2 cellular contexts compared by ENCODE assay signal in the genomic region with DNA sequence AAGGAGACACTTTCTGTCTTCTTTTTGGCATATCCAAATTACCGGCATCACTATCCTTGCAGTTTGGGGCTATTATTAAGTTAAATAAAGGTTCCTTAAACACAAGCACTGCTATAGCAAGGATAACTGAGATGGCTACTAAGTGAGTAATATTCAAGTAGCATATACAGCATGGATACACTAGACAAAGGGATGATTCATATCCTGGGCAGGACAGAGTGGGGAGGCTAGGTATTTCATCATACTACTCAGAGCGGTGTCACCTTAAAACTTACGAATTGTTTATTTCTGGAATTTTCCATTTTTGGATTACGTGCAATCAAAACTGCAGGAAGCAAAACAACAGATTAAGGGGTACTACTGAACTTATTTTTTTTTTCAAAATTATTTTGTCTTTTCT.
TF ChIP-seq lines count a peak whose summit lies in the region.

No MANE protein-coding gene starts in this region.

TF ChIP-seq in IMR-90, 13 proteins besides CTCF, POLR2A, EP300 and RAD21:
- peak; percentile 99 for TF ChIP-seq CEBPB (IDR thresholded peaks at IDR 0.05; ENCODE audit: low read depth, low read length)
- TF ChIP-seq MXI1 (IDR thresholded peaks at IDR 0.05; ENCODE audit: borderline replicate concordance, low read depth, low read length): no peak
- TF ChIP-seq BHLHE40 (IDR thresholded peaks at IDR 0.05; ENCODE audit: low read depth, low read length): peak; percentile 16; the same call in 1 of the 2 replicates
- TF ChIP-seq FOS (IDR thresholded peaks at IDR 0.05; ENCODE audit: low read depth, low read length): peak; percentile 95

TF ChIP-seq in HepG2, 621 proteins besides CTCF, POLR2A, EP300 and RAD21:
- TF ChIP-seq FOSL2 (CRISPR knock-in tag; IDR thresholded peaks at IDR 0.05): peak; percentile 78
- no peak for TF ChIP-seq HMGA1 (CRISPR knock-in tag; conservative IDR thresholded peaks at IDR 0.05)
- no peak for TF ChIP-seq FOXC1 (CRISPR knock-in tag; IDR thresholded peaks at IDR 0.05; ENCODE audit: borderline replicate concordance)
- no peak for TF ChIP-seq SOX13 (IDR thresholded peaks at IDR 0.05)
- TF ChIP-seq SOX13 (CRISPR knock-in tag; conservative IDR thresholded peaks at IDR 0.05 in 1 of 2, IDR thresholded peaks at IDR 0.05 in 1 of 2): 0 out of 4 replicates have a peak, but pooled peaks of 1 of the 2 experiments have one; percentile 23
- TF ChIP-seq, protein P1, sequence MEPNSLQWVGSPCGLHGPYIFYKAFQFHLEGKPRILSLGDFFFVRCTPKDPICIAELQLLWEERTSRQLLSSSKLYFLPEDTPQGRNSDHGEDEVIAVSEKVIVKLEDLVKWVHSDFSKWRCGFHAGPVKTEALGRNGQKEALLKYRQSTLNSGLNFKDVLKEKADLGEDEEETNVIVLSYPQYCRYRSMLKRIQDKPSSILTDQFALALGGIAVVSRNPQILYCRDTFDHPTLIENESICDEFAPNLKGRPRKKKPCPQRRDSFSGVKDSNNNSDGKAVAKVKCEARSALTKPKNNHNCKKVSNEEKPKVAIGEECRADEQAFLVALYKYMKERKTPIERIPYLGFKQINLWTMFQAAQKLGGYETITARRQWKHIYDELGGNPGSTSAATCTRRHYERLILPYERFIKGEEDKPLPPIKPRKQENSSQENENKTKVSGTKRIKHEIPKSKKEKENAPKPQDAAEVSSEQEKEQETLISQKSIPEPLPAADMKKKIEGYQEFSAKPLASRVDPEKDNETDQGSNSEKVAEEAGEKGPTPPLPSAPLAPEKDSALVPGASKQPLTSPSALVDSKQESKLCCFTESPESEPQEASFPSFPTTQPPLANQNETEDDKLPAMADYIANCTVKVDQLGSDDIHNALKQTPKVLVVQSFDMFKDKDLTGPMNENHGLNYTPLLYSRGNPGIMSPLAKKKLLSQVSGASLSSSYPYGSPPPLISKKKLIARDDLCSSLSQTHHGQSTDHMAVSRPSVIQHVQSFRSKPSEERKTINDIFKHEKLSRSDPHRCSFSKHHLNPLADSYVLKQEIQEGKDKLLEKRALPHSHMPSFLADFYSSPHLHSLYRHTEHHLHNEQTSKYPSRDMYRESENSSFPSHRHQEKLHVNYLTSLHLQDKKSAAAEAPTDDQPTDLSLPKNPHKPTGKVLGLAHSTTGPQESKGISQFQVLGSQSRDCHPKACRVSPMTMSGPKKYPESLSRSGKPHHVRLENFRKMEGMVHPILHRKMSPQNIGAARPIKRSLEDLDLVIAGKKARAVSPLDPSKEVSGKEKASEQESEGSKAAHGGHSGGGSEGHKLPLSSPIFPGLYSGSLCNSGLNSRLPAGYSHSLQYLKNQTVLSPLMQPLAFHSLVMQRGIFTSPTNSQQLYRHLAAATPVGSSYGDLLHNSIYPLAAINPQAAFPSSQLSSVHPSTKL (CRISPR knock-in tag; IDR thresholded peaks at IDR 0.05): 0 out of 2 replicates have a peak, but pooled peaks have one; percentile 23
- TF ChIP-seq, protein P2, sequence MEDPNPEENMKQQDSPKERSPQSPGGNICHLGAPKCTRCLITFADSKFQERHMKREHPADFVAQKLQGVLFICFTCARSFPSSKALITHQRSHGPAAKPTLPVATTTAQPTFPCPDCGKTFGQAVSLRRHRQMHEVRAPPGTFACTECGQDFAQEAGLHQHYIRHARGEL (CRISPR knock-in tag; IDR thresholded peaks at IDR 0.05): no peak
- TF ChIP-seq ZNF468 (CRISPR knock-in tag; IDR thresholded peaks at IDR 0.05): no peak
- TF ChIP-seq, protein P3, sequence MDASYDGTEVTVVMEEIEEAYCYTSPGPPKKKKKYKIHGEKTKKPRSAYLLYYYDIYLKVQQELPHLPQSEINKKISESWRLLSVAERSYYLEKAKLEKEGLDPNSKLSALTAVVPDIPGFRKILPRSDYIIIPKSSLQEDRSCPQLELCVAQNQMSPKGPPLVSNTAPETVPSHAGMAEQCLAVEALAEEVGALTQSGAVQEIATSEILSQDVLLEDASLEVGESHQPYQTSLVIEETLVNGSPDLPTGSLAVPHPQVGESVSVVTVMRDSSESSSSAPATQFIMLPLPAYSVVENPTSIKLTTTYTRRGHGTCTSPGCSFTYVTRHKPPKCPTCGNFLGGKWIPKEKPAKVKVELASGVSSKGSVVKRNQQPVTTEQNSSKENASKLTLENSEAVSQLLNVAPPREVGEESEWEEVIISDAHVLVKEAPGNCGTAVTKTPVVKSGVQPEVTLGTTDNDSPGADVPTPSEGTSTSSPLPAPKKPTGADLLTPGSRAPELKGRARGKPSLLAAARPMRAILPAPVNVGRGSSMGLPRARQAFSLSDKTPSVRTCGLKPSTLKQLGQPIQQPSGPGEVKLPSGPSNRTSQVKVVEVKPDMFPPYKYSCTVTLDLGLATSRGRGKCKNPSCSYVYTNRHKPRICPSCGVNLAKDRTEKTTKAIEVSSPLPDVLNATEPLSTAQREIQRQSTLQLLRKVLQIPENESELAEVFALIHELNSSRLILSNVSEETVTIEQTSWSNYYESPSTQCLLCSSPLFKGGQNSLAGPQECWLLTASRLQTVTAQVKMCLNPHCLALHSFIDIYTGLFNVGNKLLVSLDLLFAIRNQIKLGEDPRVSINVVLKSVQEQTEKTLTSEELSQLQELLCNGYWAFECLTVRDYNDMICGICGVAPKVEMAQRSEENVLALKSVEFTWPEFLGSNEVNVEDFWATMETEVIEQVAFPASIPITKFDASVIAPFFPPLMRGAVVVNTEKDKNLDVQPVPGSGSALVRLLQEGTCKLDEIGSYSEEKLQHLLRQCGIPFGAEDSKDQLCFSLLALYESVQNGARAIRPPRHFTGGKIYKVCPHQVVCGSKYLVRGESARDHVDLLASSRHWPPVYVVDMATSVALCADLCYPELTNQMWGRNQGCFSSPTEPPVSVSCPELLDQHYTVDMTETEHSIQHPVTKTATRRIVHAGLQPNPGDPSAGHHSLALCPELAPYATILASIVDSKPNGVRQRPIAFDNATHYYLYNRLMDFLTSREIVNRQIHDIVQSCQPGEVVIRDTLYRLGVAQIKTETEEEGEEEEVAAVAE (CRISPR knock-in tag; IDR thresholded peaks at IDR 0.05; ENCODE audit: borderline replicate concordance): no peak
- TF ChIP-seq, protein P4, sequence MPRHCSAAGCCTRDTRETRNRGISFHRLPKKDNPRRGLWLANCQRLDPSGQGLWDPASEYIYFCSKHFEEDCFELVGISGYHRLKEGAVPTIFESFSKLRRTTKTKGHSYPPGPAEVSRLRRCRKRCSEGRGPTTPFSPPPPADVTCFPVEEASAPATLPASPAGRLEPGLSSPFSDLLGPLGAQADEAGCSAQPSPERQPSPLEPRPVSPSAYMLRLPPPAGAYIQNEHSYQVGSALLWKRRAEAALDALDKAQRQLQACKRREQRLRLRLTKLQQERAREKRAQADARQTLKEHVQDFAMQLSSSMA (CRISPR knock-in tag; IDR thresholded peaks at IDR 0.05): no peak
- TF ChIP-seq, protein P5, sequence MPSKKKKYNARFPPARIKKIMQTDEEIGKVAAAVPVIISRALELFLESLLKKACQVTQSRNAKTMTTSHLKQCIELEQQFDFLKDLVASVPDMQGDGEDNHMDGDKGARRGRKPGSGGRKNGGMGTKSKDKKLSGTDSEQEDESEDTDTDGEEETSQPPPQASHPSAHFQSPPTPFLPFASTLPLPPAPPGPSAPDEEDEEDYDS (CRISPR knock-in tag; IDR thresholded peaks at IDR 0.05): no peak
- TF ChIP-seq SNRNP70 (IDR thresholded peaks at IDR 0.05; ENCODE audit: low read depth, low read length): no peak
- peak; percentile 72; the same call in 1 of the 2 replicates for TF ChIP-seq CEBPB (IDR thresholded peaks at IDR 0.05; ENCODE audit: borderline replicate concordance, low read depth, low read length)
- TF ChIP-seq SNAPC2 (CRISPR knock-in tag; IDR thresholded peaks at IDR 0.05): no peak
- TF ChIP-seq, protein P6, sequence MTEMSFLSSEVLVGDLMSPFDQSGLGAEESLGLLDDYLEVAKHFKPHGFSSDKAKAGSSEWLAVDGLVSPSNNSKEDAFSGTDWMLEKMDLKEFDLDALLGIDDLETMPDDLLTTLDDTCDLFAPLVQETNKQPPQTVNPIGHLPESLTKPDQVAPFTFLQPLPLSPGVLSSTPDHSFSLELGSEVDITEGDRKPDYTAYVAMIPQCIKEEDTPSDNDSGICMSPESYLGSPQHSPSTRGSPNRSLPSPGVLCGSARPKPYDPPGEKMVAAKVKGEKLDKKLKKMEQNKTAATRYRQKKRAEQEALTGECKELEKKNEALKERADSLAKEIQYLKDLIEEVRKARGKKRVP (CRISPR knock-in tag; IDR thresholded peaks at IDR 0.05): peak in 1 of 2 experiments; percentile 73; a peak in 2 of 4 replicates
- TF ChIP-seq TBP (CRISPR knock-in tag; IDR thresholded peaks at IDR 0.05): no peak
- no peak for TF ChIP-seq REXO4 (CRISPR knock-in tag; IDR thresholded peaks at IDR 0.05; ENCODE audit: borderline replicate concordance)
- TF ChIP-seq SOX5 (CRISPR knock-in tag; IDR thresholded peaks at IDR 0.05; ENCODE audit: borderline replicate concordance): peak; percentile 10; the same call in 1 of the 2 replicates
- TF ChIP-seq RFXAP (CRISPR knock-in tag; IDR thresholded peaks at IDR 0.05; ENCODE audit: borderline replicate concordance): no peak
- peak; percentile 42; the same call in 1 of the 2 replicates for TF ChIP-seq CEBPG (CRISPR knock-in tag; IDR thresholded peaks at IDR 0.05)
- no peak for TF ChIP-seq IKZF4 (CRISPR knock-in tag; IDR thresholded peaks at IDR 0.05; ENCODE audit: borderline replicate concordance, low read depth, not compliant biosample characterization)
- no peak for TF ChIP-seq ZNF720 (CRISPR knock-in tag; IDR thresholded peaks at IDR 0.05)
- no peak for TF ChIP-seq KDM4B (CRISPR knock-in tag; IDR thresholded peaks at IDR 0.05)
- TF ChIP-seq ATM (IDR thresholded peaks at IDR 0.05; ENCODE audit: borderline replicate concordance): no peak
- TF ChIP-seq HNRNPH1 (optimal IDR thresholded peaks at IDR 0.05; ENCODE audit: low read depth, low read length): no peak
- TF ChIP-seq, protein P7, sequence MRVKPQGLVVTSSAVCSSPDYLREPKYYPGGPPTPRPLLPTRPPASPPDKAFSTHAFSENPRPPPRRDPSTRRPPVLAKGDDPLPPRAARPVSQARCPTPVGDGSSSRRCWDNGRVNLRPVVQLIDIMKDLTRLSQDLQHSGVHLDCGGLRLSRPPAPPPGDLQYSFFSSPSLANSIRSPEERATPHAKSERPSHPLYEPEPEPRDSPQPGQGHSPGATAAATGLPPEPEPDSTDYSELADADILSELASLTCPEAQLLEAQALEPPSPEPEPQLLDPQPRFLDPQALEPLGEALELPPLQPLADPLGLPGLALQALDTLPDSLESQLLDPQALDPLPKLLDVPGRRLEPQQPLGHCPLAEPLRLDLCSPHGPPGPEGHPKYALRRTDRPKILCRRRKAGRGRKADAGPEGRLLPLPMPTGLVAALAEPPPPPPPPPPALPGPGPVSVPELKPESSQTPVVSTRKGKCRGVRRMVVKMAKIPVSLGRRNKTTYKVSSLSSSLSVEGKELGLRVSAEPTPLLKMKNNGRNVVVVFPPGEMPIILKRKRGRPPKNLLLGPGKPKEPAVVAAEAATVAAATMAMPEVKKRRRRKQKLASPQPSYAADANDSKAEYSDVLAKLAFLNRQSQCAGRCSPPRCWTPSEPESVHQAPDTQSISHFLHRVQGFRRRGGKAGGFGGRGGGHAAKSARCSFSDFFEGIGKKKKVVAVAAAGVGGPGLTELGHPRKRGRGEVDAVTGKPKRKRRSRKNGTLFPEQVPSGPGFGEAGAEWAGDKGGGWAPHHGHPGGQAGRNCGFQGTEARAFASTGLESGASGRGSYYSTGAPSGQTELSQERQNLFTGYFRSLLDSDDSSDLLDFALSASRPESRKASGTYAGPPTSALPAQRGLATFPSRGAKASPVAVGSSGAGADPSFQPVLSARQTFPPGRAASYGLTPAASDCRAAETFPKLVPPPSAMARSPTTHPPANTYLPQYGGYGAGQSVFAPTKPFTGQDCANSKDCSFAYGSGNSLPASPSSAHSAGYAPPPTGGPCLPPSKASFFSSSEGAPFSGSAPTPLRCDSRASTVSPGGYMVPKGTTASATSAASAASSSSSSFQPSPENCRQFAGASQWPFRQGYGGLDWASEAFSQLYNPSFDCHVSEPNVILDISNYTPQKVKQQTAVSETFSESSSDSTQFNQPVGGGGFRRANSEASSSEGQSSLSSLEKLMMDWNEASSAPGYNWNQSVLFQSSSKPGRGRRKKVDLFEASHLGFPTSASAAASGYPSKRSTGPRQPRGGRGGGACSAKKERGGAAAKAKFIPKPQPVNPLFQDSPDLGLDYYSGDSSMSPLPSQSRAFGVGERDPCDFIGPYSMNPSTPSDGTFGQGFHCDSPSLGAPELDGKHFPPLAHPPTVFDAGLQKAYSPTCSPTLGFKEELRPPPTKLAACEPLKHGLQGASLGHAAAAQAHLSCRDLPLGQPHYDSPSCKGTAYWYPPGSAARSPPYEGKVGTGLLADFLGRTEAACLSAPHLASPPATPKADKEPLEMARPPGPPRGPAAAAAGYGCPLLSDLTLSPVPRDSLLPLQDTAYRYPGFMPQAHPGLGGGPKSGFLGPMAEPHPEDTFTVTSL (CRISPR knock-in tag; IDR thresholded peaks at IDR 0.05; ENCODE audit: borderline replicate concordance): no peak
- no peak for TF ChIP-seq GFI1 (CRISPR knock-in tag; IDR thresholded peaks at IDR 0.05; ENCODE audit: borderline replicate concordance)
- 0 out of 2 replicates have a peak, but pooled peaks have one; percentile 12 for TF ChIP-seq GATAD2A (CRISPR knock-in tag; IDR thresholded peaks at IDR 0.05)
- TF ChIP-seq, protein P8, sequence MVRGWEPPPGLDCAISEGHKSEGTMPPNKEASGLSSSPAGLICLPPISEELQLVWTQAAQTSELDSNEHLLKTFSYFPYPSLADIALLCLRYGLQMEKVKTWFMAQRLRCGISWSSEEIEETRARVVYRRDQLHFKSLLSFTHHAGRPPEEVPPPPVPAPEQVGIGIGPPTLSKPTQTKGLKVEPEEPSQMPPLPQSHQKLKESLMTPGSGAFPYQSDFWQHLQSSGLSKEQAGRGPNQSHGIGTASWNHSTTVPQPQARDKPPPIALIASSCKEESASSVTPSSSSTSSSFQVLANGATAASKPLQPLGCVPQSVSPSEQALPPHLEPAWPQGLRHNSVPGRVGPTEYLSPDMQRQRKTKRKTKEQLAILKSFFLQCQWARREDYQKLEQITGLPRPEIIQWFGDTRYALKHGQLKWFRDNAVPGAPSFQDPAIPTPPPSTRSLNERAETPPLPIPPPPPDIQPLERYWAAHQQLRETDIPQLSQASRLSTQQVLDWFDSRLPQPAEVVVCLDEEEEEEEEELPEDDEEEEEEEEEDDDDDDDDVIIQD (CRISPR knock-in tag; IDR thresholded peaks at IDR 0.05; ENCODE audit: low read depth): peak; percentile 83
TF ChIP-seq in HepG2: peak in this region for 9.
